ENCODE assay signal across 24 cellular contexts in genomic region chr9:121680236-121680635, GRCh38. TPM values are rescaled to one million over a fixed set of nuclear protein-coding genes. Genes with fewer than 3 reads are reported as not detected.
"Had no signal": no experiment of that assay in that cellular context is flagged by ENCODE, and none has a peak within 500 bp of the region (broad histone marks: within the 10 kb centered on the region; RNA-seq: fewer than 3 reads in every experiment).

No MANE protein-coding gene starts in this region.

- H3K4me1 ChIP-seq: colonic mucosa, foreskin keratinocyte had no signal

- H3K27ac ChIP-seq: body of pancreas, colonic mucosa, foreskin keratinocyte, gastrocnemius medialis had no signal

- H3K36me3 ChIP-seq: colonic mucosa had no signal

- H3K36me3 Mint-ChIP-seq: activated CD4-positive, alpha-beta memory T cell treated with anti-CD3 and anti-CD28 coated beads for 36 hours; activated naive CD8-positive, alpha-beta T cell had no signal

- H3K27me3 ChIP-seq: body of pancreas, colonic mucosa, gastrocnemius medialis had no signal

- H3K9me3 ChIP-seq: body of pancreas, colonic mucosa, gastrocnemius medialis had no signal

- H3K4me3 Mint-ChIP-seq: activated CD4-positive, alpha-beta memory T cell treated with anti-CD3 and anti-CD28 coated beads for 36 hours; activated CD4-positive, alpha-beta T cell treated with anti-CD3 and anti-CD28 coated beads for 36 hours; activated CD4-positive, alpha-beta T cell treated with anti-CD3 and anti-CD28 coated beads, Interleukin-2, amount 10 ng/mL, durations not matched to agents 24 days and 14 days; activated naive CD8-positive, alpha-beta T cell; activated T-cell treated with anti-CD3 and anti-CD28 coated beads, Interleukin-2, amount 50 U/mL, for 4 hours; activated T-helper 17 cell treated with anti-CD3 and anti-CD28 coated beads, Interleukin-2, amount 50 U/mL, for 72 hours had no signal

- DNase-seq: activated CD4-positive, alpha-beta memory T cell treated with anti-CD3 and anti-CD28 coated beads for 36 hours; activated CD4-positive, alpha-beta T cell treated with anti-CD3 and anti-CD28 coated beads for 36 hours; activated CD4-positive, alpha-beta T cell treated with anti-CD3 and anti-CD28 coated beads, Interleukin-2, amount 10 ng/mL, durations not matched to agents 24 days and 14 days; activated CD4-positive, CD25-positive, alpha-beta regulatory T cell; activated CD4-positive, CD25-positive, alpha-beta regulatory T cell treated with anti-CD3 and anti-CD28 coated beads, Interleukin-2, amount 50 U/mL, for 72 hours; activated CD8-positive, alpha-beta memory T cell treated with anti-CD3 and anti-CD28 coated beads for 24 hours; activated effector memory CD4-positive, alpha-beta T cell treated with Interleukin-2 at 50 U/mL for 16 hours; activated gamma-delta T cell treated with Interleukin-2 at 50 U/mL for 16 hours; activated naive CD4-positive, alpha-beta T cell treated with anti-CD3 and anti-CD28 coated beads, Interleukin-2, amount 50 U/mL, for 16 hours; activated naive CD4-positive, alpha-beta T cell treated with Interleukin-2 at 50 U/mL for 16 hours; activated T-cell treated with anti-CD3 and anti-CD28 coated beads, Interleukin-2, amount 50 U/mL, for 4 hours; amniotic stem cell; anterior cingulate cortex; body of pancreas; caudate nucleus; colonic mucosa; effector CD8-positive, alpha-beta T cell; foreskin keratinocyte; gastrocnemius medialis; glutamatergic neuron; T-helper 2 cell had no signal

- ATAC-seq: activated CD4-positive, alpha-beta T cell treated with anti-CD3 and anti-CD28 coated beads for 36 hours; activated T-cell treated with anti-CD3 and anti-CD28 coated beads, Interleukin-2, amount 50 U/mL, for 4 hours; activated T-helper 17 cell treated with anti-CD3 and anti-CD28 coated beads, Interleukin-2, amount 50 U/mL, for 72 hours; body of pancreas; esophagus mucosa; foreskin keratinocyte; gastrocnemius medialis had no signal

- H3K9me3 Mint-ChIP-seq: activated CD4-positive, alpha-beta memory T cell treated with anti-CD3 and anti-CD28 coated beads for 36 hours; activated CD4-positive, alpha-beta T cell treated with anti-CD3 and anti-CD28 coated beads, Interleukin-2, amount 10 ng/mL, durations not matched to agents 24 days and 14 days; activated T-cell treated with anti-CD3 and anti-CD28 coated beads, Interleukin-2, amount 50 U/mL, for 4 hours; activated T-helper 17 cell treated with anti-CD3 and anti-CD28 coated beads, Interleukin-2, amount 50 U/mL, for 72 hours had no signal

- H3K4me1 Mint-ChIP-seq: activated CD4-positive, alpha-beta T cell treated with anti-CD3 and anti-CD28 coated beads for 36 hours; activated CD4-positive, alpha-beta T cell treated with anti-CD3 and anti-CD28 coated beads, Interleukin-2, amount 10 ng/mL, durations not matched to agents 24 days and 14 days; activated T-helper 17 cell treated with anti-CD3 and anti-CD28 coated beads, Interleukin-2, amount 50 U/mL, for 72 hours had no signal

- H3K27ac Mint-ChIP-seq: activated CD4-positive, alpha-beta memory T cell treated with anti-CD3 and anti-CD28 coated beads for 36 hours; activated CD4-positive, alpha-beta T cell treated with anti-CD3 and anti-CD28 coated beads for 36 hours; activated CD4-positive, alpha-beta T cell treated with anti-CD3 and anti-CD28 coated beads, Interleukin-2, amount 10 ng/mL, durations not matched to agents 24 days and 14 days; activated naive CD8-positive, alpha-beta T cell; activated T-helper 17 cell treated with anti-CD3 and anti-CD28 coated beads, Interleukin-2, amount 50 U/mL, for 72 hours had no signal

- H3K4me3 ChIP-seq: body of pancreas, colonic mucosa, gastrocnemius medialis had no signal

RNA-seq across cellular contexts. Expression of gene DAB2IP, which starts 28.8 kb away (rescaled TPM):
- total RNA-seq: activated CD4-positive, alpha-beta memory T cell treated with anti-CD3 and anti-CD28 coated beads for 36 hours; activated CD4-positive, alpha-beta T cell treated with anti-CD3 and anti-CD28 coated beads, Interleukin-2, amount 10 ng/mL, durations not matched to agents 24 days and 14 days had no signal
